ENCODE assay signal across 16 cellular contexts in genomic region chr3:61928776-61929175, GRCh38.
"Had no signal": no experiment of that assay in that cellular context is flagged by ENCODE, and none has a peak within 500 bp of the region (broad histone marks: within the 10 kb centered on the region; RNA-seq: fewer than 3 reads in every experiment).

No MANE protein-coding gene starts in this region.

- ATAC-seq: activated naive CD4-positive, alpha-beta T cell treated with anti-CD3 and anti-CD28 coated beads, Interleukin-2, amount 50 U/mL, for 72 hours; left colon; stimulated activated effector memory CD8-positive, alpha-beta T cell treated with anti-CD3 and anti-CD28 coated beads, Interleukin-12 subunit alpha, Interleukin-12 subunit beta, amount 100 ng/mL, for 72 hours had no signal

- H3K27ac ChIP-seq: cardiac muscle cell had no signal

- H3K4me1 Mint-ChIP-seq: stimulated activated effector memory CD8-positive, alpha-beta T cell treated with anti-CD3 and anti-CD28 coated beads, Interleukin-12 subunit alpha, Interleukin-12 subunit beta, amount 100 ng/mL, for 72 hours had no signal

- H3K9me3 Mint-ChIP-seq: mesothelial cell of epicardium; neural crest cell; T-helper 2 cell treated with Interferon-gamma antibody and Interleukin-4, amounts not matched to agents 5 μg/mL and 100 μg/mL, for 36 hours had no signal

- H3K36me3 Mint-ChIP-seq: activated naive CD4-positive, alpha-beta T cell treated with anti-CD3 and anti-CD28 coated beads, Interleukin-2, amount 50 U/mL, for 72 hours; mesothelial cell of epicardium; stimulated activated effector memory CD8-positive, alpha-beta T cell treated with anti-CD3 and anti-CD28 coated beads, Interleukin-12 subunit alpha, Interleukin-12 subunit beta, amount 100 ng/mL, for 72 hours had no signal

- H3K4me3 ChIP-seq: cardiac muscle cell, coronary artery, lung, tibial nerve, uterus had no signal

- H3K27ac Mint-ChIP-seq: activated naive CD4-positive, alpha-beta T cell treated with anti-CD3 and anti-CD28 coated beads, Interleukin-2, amount 50 U/mL, for 72 hours; mesothelial cell of epicardium; stimulated activated effector memory CD8-positive, alpha-beta T cell treated with anti-CD3 and anti-CD28 coated beads, Interleukin-12 subunit alpha, Interleukin-12 subunit beta, amount 100 ng/mL, for 72 hours; T-helper 2 cell treated with Interferon-gamma antibody and Interleukin-4, amounts not matched to agents 5 μg/mL and 100 μg/mL, for 36 hours had no signal

- H3K36me3 ChIP-seq: cardiac muscle cell, tibial nerve, uterus had no signal

- H3K4me3 Mint-ChIP-seq: mesothelial cell of epicardium; neural crest cell; stimulated activated effector memory CD8-positive, alpha-beta T cell treated with anti-CD3 and anti-CD28 coated beads, Interleukin-12 subunit alpha, Interleukin-12 subunit beta, amount 100 ng/mL, for 72 hours; T-helper 2 cell treated with Interferon-gamma antibody and Interleukin-4, amounts not matched to agents 5 μg/mL and 100 μg/mL, for 36 hours had no signal

- H3K27me3 ChIP-seq: cardiac muscle cell, tibial nerve, uterus had no signal

- DNase-seq: activated CD4-positive, alpha-beta T cell treated with anti-CD3 and anti-CD28 coated beads, Interleukin-2, amount 50 U/mL, for 4 hours; activated gamma-delta T cell; hippocampal formation; islet precursor cell; left colon; stimulated activated CD4-positive, alpha-beta T cell treated with anti-CD3 and anti-CD28 coated beads, Interleukin-4, amount 100 ng/mL, for 24 hours; uterus had no signal

- H3K9me3 ChIP-seq: tibial nerve, uterus had no signal
